Comparison of ENCODE assay signal across 8 cellular contexts in the genomic region with DNA sequence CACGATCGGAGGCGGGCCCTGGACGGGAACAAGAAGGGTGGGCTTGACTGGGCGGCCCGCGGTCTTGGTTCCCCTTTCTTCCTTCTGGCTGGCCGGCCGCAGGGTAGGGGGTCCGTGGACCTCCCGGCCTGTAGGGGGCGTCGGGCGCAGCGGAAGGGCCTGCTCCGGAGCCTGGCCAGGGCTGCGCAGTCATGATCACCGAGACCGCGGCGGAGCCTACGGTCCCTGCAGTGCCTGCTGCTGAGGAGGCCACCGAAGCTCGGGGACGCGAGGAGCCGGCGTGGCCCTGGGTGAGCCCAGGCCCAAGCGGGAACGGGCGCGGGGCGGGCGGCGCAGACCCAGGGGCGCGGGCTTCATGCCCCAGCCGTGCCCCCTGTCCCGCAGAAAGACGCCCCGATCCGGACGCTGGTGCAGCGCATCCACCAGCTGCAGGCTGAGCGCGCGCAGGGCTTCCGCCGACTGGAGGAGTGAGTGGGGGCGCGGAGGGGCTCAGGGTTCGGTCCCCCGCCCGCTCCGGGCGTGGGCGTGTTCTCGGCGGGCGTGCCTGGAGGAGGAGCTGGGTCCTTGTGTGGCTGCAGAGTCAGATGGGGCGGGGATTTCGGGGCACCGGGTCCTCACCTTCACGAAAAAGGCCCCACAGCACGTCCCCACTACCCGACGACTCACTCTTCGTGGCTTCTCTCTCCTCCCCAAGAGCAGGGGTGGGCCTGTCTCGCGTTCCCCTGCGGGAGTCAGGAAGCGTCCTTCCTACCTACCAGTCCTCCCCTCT. TPM values are rescaled to one million over a fixed set of nuclear protein-coding genes. Genes with fewer than 3 reads are reported as not detected.
A peak's percentile ranks its signal among the peaks of the same experiment; 100 is the strongest.
DNase-seq lines count a peak whose midpoint lies in the region; ATAC-seq and TF ChIP-seq lines count a peak whose summit lies in the region.

A gene (plus strand): TSS at position 188 of the 769 bp plus-strand sequence. CDS start 4 bp downstream, at position 192.

- peak within 1 kb of the TSS; percentile 92 for H2BK120ac ChIP-seq in mesenchymal stem cell (ENCODE audit: low read depth, low read length)

- peak within 1 kb of the TSS; percentile 95 for H3K27ac Mint-ChIP-seq in CD4-positive, alpha-beta T cell
- peak within 1 kb of the TSS; percentile 83 to 95 for H3K27ac Mint-ChIP-seq in effector memory CD8-positive, alpha-beta T cell

- under 1% methylated on average over 46 of the region's 72 CpGs for WGBS in mesenchymal stem cell

- peak within 1 kb of the TSS in 1 of 2 experiments; percentile 84 for H2BK12ac ChIP-seq in mesenchymal stem cell (ENCODE audit: low read length in 2 of 2)

- H3K23ac ChIP-seq in mesenchymal stem cell (ENCODE audit: low read length in 2 of 2) = peak within 1 kb of the TSS in 1 of 2 experiments; percentile 83

- peak within 1 kb of the TSS; percentile 93 for H3K4me3 ChIP-seq in mesenchymal stem cell (ENCODE audit: insufficient read depth in 1 of 2, low read depth in 1 of 2, low read length in 2 of 2)

- peaks cover 42% of the 10 kb centered on the region for H3K4me1 Mint-ChIP-seq in CD4-positive, alpha-beta T cell (ENCODE audit: low read depth)
- H3K4me1 Mint-ChIP-seq in effector memory CD8-positive, alpha-beta T cell (ENCODE audit: low read depth in 2 of 2) = peaks cover 13 to 28% of the 10 kb centered on the region in 2 donors

- H3K9me3 Mint-ChIP-seq in CD4-positive, alpha-beta T cell = no peaks in the 10 kb centered on the region
- H3K9me3 Mint-ChIP-seq in effector memory CD8-positive, alpha-beta T cell = no peaks in the 10 kb centered on the region

- peak; percentile 70 to 90 (median 85) for DNase-seq in CD4-positive, alpha-beta T cell
- peak; percentile 68 to 80 for DNase-seq in NOMO-1 (lab: John Stamatoyannopoulos, UW; ENCODE audit: unreplicated experiment in 2 of 2)
- DNase-seq in activated CD8-positive, alpha-beta memory T cell treated with anti-CD3 and anti-CD28 coated beads for 24 hours = peak; percentile 95
- peak; percentile 82 to 86 (median 84) for DNase-seq in effector memory CD8-positive, alpha-beta T cell
- peak; percentile 76 for DNase-seq in mesenchymal stem cell
- peak; percentile 83 for DNase-seq in stimulated activated CD8-positive, alpha-beta memory T cell treated with anti-CD3 and anti-CD28 coated beads, Interleukin-12 subunit alpha, Interleukin-12 subunit beta, amount 100 ng/mL, for 4 hours (ENCODE audit: low read depth)

- peak within 1 kb of the TSS; percentile 99 for H3K4me2 ChIP-seq in mesenchymal stem cell (ENCODE audit: low read length, poor library complexity, severe bottlenecking)

- H2BK15ac ChIP-seq in mesenchymal stem cell (ENCODE audit: low read depth, poor library complexity, severe bottlenecking) = peak within 1 kb of the TSS; percentile 86

- H3K4me1 ChIP-seq in mesenchymal stem cell (ENCODE audit: control insufficient read depth, insufficient read depth, low read depth, low read length) = peaks cover 28% of the 10 kb centered on the region

- ATAC-seq in CD4-positive, alpha-beta T cell (ENCODE audit: poor library complexity) = peak; percentile 77
- ATAC-seq in GM19397 (IDR thresholded peaks at IDR 0.05; ENCODE audit: unreplicated experiment) (peak; percentile 87), HG03565 (IDR thresholded peaks at IDR 0.05; ENCODE audit: unreplicated experiment) (peak; percentile 76)
- peak; percentile 71 for ATAC-seq in effector memory CD8-positive, alpha-beta T cell (replicated peaks)

- peak; percentile 83 for TF ChIP-seq CTCF in CD4-positive, alpha-beta T cell (IDR thresholded peaks at IDR 0.05)

- H3K9ac ChIP-seq in mesenchymal stem cell (ENCODE audit: low read length) = peak within 1 kb of the TSS; percentile 89

- H3K18ac ChIP-seq in mesenchymal stem cell (ENCODE audit: low read depth in 1 of 2, low read length in 2 of 2) = peak within 1 kb of the TSS; percentile 97

- no peaks in the 10 kb centered on the region for H3K27me3 Mint-ChIP-seq in CD4-positive, alpha-beta T cell
- no peaks in the 10 kb centered on the region for H3K27me3 Mint-ChIP-seq in effector memory CD8-positive, alpha-beta T cell

- CTCF ChIA-PET in CD4-positive, alpha-beta T cell (lab: Charles Lee) = interaction anchor here (0.7 to 3.7 kb wide), 13 partner anchors 17 to 331 kb away, joined by 3 to 26 read pairs (median 4); a partner anchor contains a TSS

- H2BK5ac ChIP-seq in mesenchymal stem cell (ENCODE audit: low read depth, low read length, poor library complexity, severe bottlenecking) = no peak within 1 kb of the TSS

- H3K9me3 ChIP-seq in CD4-positive, alpha-beta T cell (ENCODE audit: control insufficient read depth, low read length) = no peaks in the 10 kb centered on the region
- no peaks in the 10 kb centered on the region for H3K9me3 ChIP-seq in mesenchymal stem cell (ENCODE audit: control insufficient read depth, low read length)

- no peak within 1 kb of the TSS for H2AK5ac ChIP-seq in mesenchymal stem cell (ENCODE audit: low read length, severe bottlenecking)

- H3K4me3 Mint-ChIP-seq in CD4-positive, alpha-beta T cell = peak within 1 kb of the TSS; percentile 95
- H3K4me3 Mint-ChIP-seq in effector memory CD8-positive, alpha-beta T cell = peak within 1 kb of the TSS; percentile 82 to 84

- peak within 1 kb of the TSS; percentile 78 to 99 for H3K4ac ChIP-seq in mesenchymal stem cell (ENCODE audit: low read depth in 1 of 2, low read length in 2 of 2)

- peak within 1 kb of the TSS; percentile 88 for H3K27ac ChIP-seq in CD4-positive, alpha-beta T cell (ENCODE audit: low read depth, low read length)
- peak within 1 kb of the TSS; percentile 70 for H3K27ac ChIP-seq in mesenchymal stem cell (ENCODE audit: low read length, poor library complexity, severe bottlenecking)

- H3K36me3 ChIP-seq in mesenchymal stem cell (ENCODE audit: control insufficient read depth in 1 of 2, insufficient read depth in 2 of 2, low read depth in 1 of 2, low read length in 2 of 2) = peaks cover 9 to 16% of the 10 kb centered on the region in 2 experiments

- intact Hi-C loops in CD4-positive, alpha-beta T cell (cut with DNase I, micrococcal nuclease) = loop anchor here (1.0 to 5.0 kb wide), 5 partner anchors 18 to 66 kb away; a partner anchor contains a TSS

- H3K27me3 ChIP-seq in CD4-positive, alpha-beta T cell (ENCODE audit: control insufficient read depth, insufficient read depth, low read length) = no peaks in the 10 kb centered on the region
- peaks cover 0 to 3% of the 10 kb centered on the region in 2 experiments for H3K27me3 ChIP-seq in mesenchymal stem cell (ENCODE audit: control insufficient read depth in 1 of 2, insufficient read depth in 1 of 2, low read length in 2 of 2)

- peak within 1 kb of the TSS; percentile 88 for H4K91ac ChIP-seq in mesenchymal stem cell (ENCODE audit: low read length)

- peak within 1 kb of the TSS; percentile 98 for H2AFZ ChIP-seq in mesenchymal stem cell (ENCODE audit: low read depth, low read length)

- POLR2A ChIA-PET in CD4-positive, alpha-beta T cell (lab: Charles Lee) = interaction anchor here (0.7 to 5.9 kb wide), 28 partner anchors 8 to 331 kb away, joined by 3 to 120 read pairs (median 4); a partner anchor contains a TSS

- peaks cover 2% of the 10 kb centered on the region for H3K79me1 ChIP-seq in mesenchymal stem cell (replicated peaks; ENCODE audit: low read length, poor library complexity, severe bottlenecking)

- peaks cover 8% of the 10 kb centered on the region for H3K36me3 Mint-ChIP-seq in CD4-positive, alpha-beta T cell (ENCODE audit: low read depth)
- peaks cover 37% of the 10 kb centered on the region for H3K36me3 Mint-ChIP-seq in effector memory CD8-positive, alpha-beta T cell (ENCODE audit: insufficient read depth)

- H4K8ac ChIP-seq in mesenchymal stem cell (ENCODE audit: low read length) = peak within 1 kb of the TSS; percentile 97

- H3K14ac ChIP-seq in mesenchymal stem cell (ENCODE audit: low read length in 2 of 2) = peak within 1 kb of the TSS in 1 of 2 experiments; percentile 99

RNA-seq across cellular contexts. Expression of the gene that starts here (rescaled TPM):
- 10 to 100 TPM; 88.4 to 88.9 TPM for total RNA-seq in CD4-positive, alpha-beta T cell
- 64.9 TPM for polyA plus RNA-seq in mesenchymal stem cell (2013, experiment 1 of 2)
- polyA plus RNA-seq in mesenchymal stem cell (2013, experiment 2 of 2) = 73.1 TPM

Comparison
In these comparisons a context has a peak if more than half of its experiments do, and no peak if none do; other contexts are left out.
1. Peak in every context shown above with its lines: DNase-seq, ATAC-seq, H3K4me3 ChIP-seq and H3K27ac ChIP-seq.